ENCODE assay signal across 8 cellular contexts in the genomic region with DNA sequence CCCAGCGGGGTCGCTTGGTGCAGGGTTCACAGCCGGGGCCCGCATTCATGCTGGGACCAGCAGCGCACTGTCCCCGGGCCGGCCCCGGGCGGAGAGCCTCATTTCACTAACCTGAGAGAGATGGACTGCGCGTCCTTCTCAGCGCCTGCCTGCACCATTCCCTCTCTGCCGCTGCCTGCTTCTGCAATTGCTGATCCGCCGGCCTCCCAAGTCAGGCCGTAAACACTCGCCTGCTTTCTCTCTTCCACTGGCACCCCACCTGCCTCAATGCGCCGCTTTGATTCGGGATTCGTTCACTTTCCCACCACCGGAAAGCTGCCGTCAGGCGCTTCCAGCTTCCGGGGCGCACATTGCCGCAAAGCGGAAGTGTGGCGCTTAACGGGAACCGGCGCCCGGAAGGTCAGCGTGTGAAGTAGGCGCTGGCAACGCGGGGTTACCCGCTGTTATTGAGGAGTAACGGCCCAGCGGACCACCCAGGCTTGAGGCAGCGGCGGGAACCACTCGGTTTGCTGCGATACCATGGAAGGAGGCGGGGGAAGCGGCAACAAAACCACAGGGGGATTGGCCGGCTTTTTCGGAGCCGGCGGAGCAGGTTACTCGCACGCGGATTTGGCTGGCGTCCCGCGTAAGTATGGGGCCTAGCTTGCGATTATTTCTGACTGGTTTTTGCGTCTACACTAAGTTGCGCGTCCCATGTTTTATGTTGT. TPM values are rescaled to one million over a fixed set of nuclear protein-coding genes. Genes with fewer than 3 reads are reported as not detected.
DNase-seq lines count a peak whose midpoint lies in the region; ATAC-seq and TF ChIP-seq lines count a peak whose summit lies in the region.
"Not testable (repeated sequence)": the region's sequence is repeated elsewhere in the genome, so short reads cannot be mapped to it uniquely, and the experiment has no call there.

A gene with protein sequence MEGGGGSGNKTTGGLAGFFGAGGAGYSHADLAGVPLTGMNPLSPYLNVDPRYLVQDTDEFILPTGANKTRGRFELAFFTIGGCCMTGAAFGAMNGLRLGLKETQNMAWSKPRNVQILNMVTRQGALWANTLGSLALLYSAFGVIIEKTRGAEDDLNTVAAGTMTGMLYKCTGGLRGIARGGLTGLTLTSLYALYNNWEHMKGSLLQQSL (plus strand): TSS at position 384 of the 707 bp plus-strand sequence. CDS start 136 bp downstream, at position 520.

- not testable (repeated sequence) for H3K9me3 Mint-ChIP-seq in activated T-helper 17 cell treated with anti-CD3 and anti-CD28 coated beads, Interleukin-2, amount 50 U/mL, for 72 hours; naive B cell

- H3K27ac Mint-ChIP-seq in activated T-helper 17 cell treated with anti-CD3 and anti-CD28 coated beads, Interleukin-2, amount 50 U/mL, for 72 hours, result peak within 1 kb of the TSS; percentile 95
- H3K27ac Mint-ChIP-seq in naive B cell, result peak within 1 kb of the TSS; percentile 92 to 98 (median 94)

- H3K4me1 Mint-ChIP-seq in activated T-helper 17 cell treated with anti-CD3 and anti-CD28 coated beads, Interleukin-2, amount 50 U/mL, for 72 hours, result peaks cover 20% of the 10 kb centered on the region
- H3K4me1 Mint-ChIP-seq in naive B cell, result peaks cover 21 to 41% (median 35%) of the 10 kb centered on the region in 3 donors

- peaks cover 31% of the 10 kb centered on the region for H3K36me3 Mint-ChIP-seq in activated T-helper 17 cell treated with anti-CD3 and anti-CD28 coated beads, Interleukin-2, amount 50 U/mL, for 72 hours (ENCODE audit: low read depth)
- not testable (repeated sequence) for H3K36me3 Mint-ChIP-seq in naive B cell

- not testable (repeated sequence) for H3K4me1 ChIP-seq in RWPE2 (ENCODE audit: insufficient read depth, poor library complexity, severe bottlenecking)

- H3K27ac ChIP-seq in RWPE2 (ENCODE audit: poor library complexity, severe bottlenecking), result peak within 1 kb of the TSS; percentile 39

- not testable (repeated sequence) for H3K9me3 ChIP-seq in RWPE2 (ENCODE audit: severe bottlenecking)

- not testable (repeated sequence) for H3K27me3 Mint-ChIP-seq in activated T-helper 17 cell treated with anti-CD3 and anti-CD28 coated beads, Interleukin-2, amount 50 U/mL, for 72 hours; naive B cell

- ATAC-seq in GM21786 (IDR thresholded peaks at IDR 0.05; ENCODE audit: unreplicated experiment), result peak; percentile 67
- peak; percentile 75 for ATAC-seq in RWPE2 (ENCODE audit: low read depth)
- peak; percentile 91 for ATAC-seq in activated T-helper 17 cell treated with anti-CD3 and anti-CD28 coated beads, Interleukin-2, amount 50 U/mL, for 72 hours (replicated peaks)
- peak; percentile 90 for ATAC-seq in naive B cell (ENCODE audit: low read depth in 2 of 2)

- not testable (repeated sequence) for H3K27me3 ChIP-seq in RWPE2 (ENCODE audit: insufficient read depth, poor library complexity, severe bottlenecking)

- H3K4me3 Mint-ChIP-seq in activated T-helper 17 cell treated with anti-CD3 and anti-CD28 coated beads, Interleukin-2, amount 50 U/mL, for 72 hours, result peak within 1 kb of the TSS; percentile 96
- peak within 1 kb of the TSS; percentile 96 to 100 (median 99) for H3K4me3 Mint-ChIP-seq in naive B cell

- not testable (repeated sequence) for TF ChIP-seq CTCF in RWPE2 (IDR thresholded peaks at IDR 0.05; ENCODE audit: poor library complexity, severe bottlenecking); fibroblast of mammary gland (conservative IDR thresholded peaks at IDR 0.05; ENCODE audit: control insufficient read depth, insufficient read depth, low read depth, low read length)

- H3K4me3 ChIP-seq in RWPE2 (ENCODE audit: severe bottlenecking), result peak within 1 kb of the TSS; percentile 86
- peak within 1 kb of the TSS; percentile 76 for H3K4me3 ChIP-seq in fibroblast of mammary gland (ENCODE audit: control insufficient read depth, low read depth, low read length)

- H3K36me3 ChIP-seq in RWPE2 (ENCODE audit: low read depth), result not testable (repeated sequence)

- peak; percentile 12 for DNase-seq in DMS79 treated with DMSO at 0.1 percent for 48 hours (lab: John Stamatoyannopoulos, UW)
- DNase-seq in LHCN-M2 (ENCODE audit: low read depth), result peak; percentile 79
- DNase-seq in RWPE2 (ENCODE audit: low spot score), result peak; percentile 77
- peak; percentile 82 for DNase-seq in fibroblast of mammary gland (ENCODE audit: low read depth)
- peak; percentile 87 for DNase-seq in naive B cell
- peak; percentile 76 for DNase-seq in stimulated activated CD8-positive, alpha-beta memory T cell treated with anti-CD3 and anti-CD28 coated beads, Interleukin-7, amount 100 ng/mL, for 24 hours (ENCODE audit: low read depth)

RNA-seq across cellular contexts. Expression of the gene that starts here (rescaled TPM):
- 107 and 117 TPM in 2 replicates for total RNA-seq in LHCN-M2 (2014; rRNA removed)
- 99.1 TPM for polyA plus RNA-seq in LHCN-M2 (2012)
- total RNA-seq in activated T-helper 17 cell treated with anti-CD3 and anti-CD28 coated beads, Interleukin-2, amount 50 U/mL, for 72 hours, result 10 to 100 TPM; 32.0 to 86.0 TPM
- polyA plus RNA-seq in naive B cell (ENCODE audit: low read depth in 6 of 6), result 10 to 100 TPM; 45.0 to 60.0 (median 53.9) TPM

Comparison
In these comparisons a context has a peak if more than half of its experiments do, and no peak if none do; other contexts are left out.
1. Peak in every context shown above with its lines: DNase-seq, ATAC-seq, H3K4me3 ChIP-seq and H3K27ac ChIP-seq.
2. DNase-seq: peak in every context shown above with its lines; median percentile 87 in naive B cell; 82 in fibroblast of mammary gland; 79 in LHCN-M2; 77 in RWPE2; 76 in stimulated activated CD8-positive, alpha-beta memory T cell treated with anti-CD3 and anti-CD28 coated beads, Interleukin-7, amount 100 ng/mL, for 24 hours; 12 in DMS79 treated with DMSO at 0.1 percent for 48 hours.